In the genomic region with DNA sequence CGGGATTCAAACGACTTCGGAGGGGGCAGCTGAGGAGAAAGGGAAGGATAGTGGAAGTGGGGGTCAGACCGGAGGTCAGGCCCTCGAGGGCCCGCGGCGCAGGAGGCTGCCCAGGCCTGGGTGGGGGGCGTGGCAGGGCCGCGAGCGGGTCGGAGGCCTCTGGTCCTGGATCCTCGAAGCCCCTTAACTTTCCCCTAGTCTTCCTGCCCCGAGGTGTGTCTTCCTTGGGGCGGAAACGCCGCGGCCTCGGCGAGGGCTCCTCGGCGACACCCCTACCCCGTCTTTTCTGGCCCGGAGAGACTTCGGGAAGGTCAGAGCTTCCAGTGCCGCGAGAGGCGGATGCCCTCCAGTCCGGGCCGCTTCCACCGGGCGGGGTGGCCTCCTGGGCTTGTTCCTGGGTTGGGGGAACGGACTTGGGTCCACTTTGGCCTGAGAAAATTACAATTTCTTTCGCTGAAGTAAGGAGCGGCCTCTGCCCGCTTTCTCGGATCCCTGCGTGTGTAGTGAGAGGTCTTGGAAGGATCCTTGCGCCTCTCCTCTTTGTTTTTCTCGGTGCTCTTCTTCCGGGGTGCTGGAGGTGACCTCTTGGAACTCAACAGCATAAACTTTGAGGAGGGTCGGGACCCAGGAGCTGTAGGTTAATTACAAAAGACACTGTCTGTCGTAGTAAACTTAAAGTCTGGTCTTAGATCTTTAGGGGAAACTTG, we compare ENCODE assay signal across 8 cellular contexts. TPM values are rescaled to one million over a fixed set of nuclear protein-coding genes. Genes with fewer than 3 reads are reported as not detected.
A peak's percentile ranks its signal among the peaks of the same experiment; 100 is the strongest.
DNase-seq lines count a peak whose midpoint lies in the region; ATAC-seq and TF ChIP-seq lines count a peak whose summit lies in the region.

No MANE protein-coding gene starts in this region.

- no peaks in the 10 kb centered on the region for H3K27me3 Mint-ChIP-seq in chondrocyte (ENCODE audit: low read depth)
- no peaks in the 10 kb centered on the region for H3K27me3 Mint-ChIP-seq in stimulated activated naive CD8-positive, alpha-beta T cell treated with anti-CD3 and anti-CD28 coated beads, Interleukin-15, amount 100 ng/mL, for 72 hours

- peak overlapping the region; percentile 99 for H3K27ac Mint-ChIP-seq in chondrocyte (ENCODE audit: unreplicated experiment)
- peak overlapping the region; percentile 99 for H3K27ac Mint-ChIP-seq in stimulated activated naive CD8-positive, alpha-beta T cell treated with anti-CD3 and anti-CD28 coated beads, Interleukin-15, amount 100 ng/mL, for 72 hours

- DNase-seq in AG08395 (ENCODE audit: low spot score) (peak; percentile 28), RWPE2 (ENCODE audit: low spot score) (no peak), chondrocyte (ENCODE audit: low spot score) (no peak), left lobe of liver (ENCODE audit: low spot score) (no peak), NCI-H128 (lab: John Stamatoyannopoulos, UW; ENCODE audit: unreplicated experiment) (no peak)
- DNase-seq in stimulated activated naive CD8-positive, alpha-beta T cell treated with anti-CD3 and anti-CD28 coated beads, Interleukin-15, amount 100 ng/mL, for 72 hours = no peak

- H3K4me3 ChIP-seq in RWPE2 (ENCODE audit: severe bottlenecking) = peak overlapping the region; percentile 93

- H3K4me3 Mint-ChIP-seq in chondrocyte (ENCODE audit: unreplicated experiment) = peak overlapping the region; percentile 92
- peak overlapping the region; percentile 98 to 99 for H3K4me3 Mint-ChIP-seq in stimulated activated naive CD8-positive, alpha-beta T cell treated with anti-CD3 and anti-CD28 coated beads, Interleukin-15, amount 100 ng/mL, for 72 hours

- H3K36me3 Mint-ChIP-seq in chondrocyte (ENCODE audit: low read depth) = no peaks in the 10 kb centered on the region

- no peaks in the 10 kb centered on the region for H3K9me3 Mint-ChIP-seq in chondrocyte (ENCODE audit: low read depth)
- no peaks in the 10 kb centered on the region for H3K9me3 Mint-ChIP-seq in stimulated activated naive CD8-positive, alpha-beta T cell treated with anti-CD3 and anti-CD28 coated beads, Interleukin-15, amount 100 ng/mL, for 72 hours

- ATAC-seq in GM18867 (IDR thresholded peaks at IDR 0.05; ENCODE audit: unreplicated experiment) (peak; percentile 22), HG03045 (IDR thresholded peaks at IDR 0.05; ENCODE audit: unreplicated experiment) (peak; percentile 22), RWPE2 (ENCODE audit: low read depth) (peak; percentile 5; the same call in 2 of the 3 replicates), left lobe of liver (peak; percentile 40)
- ATAC-seq in stimulated activated naive CD8-positive, alpha-beta T cell treated with anti-CD3 and anti-CD28 coated beads, Interleukin-15, amount 100 ng/mL, for 72 hours = peak; percentile 33

- H3K9me3 ChIP-seq in RWPE2 (ENCODE audit: severe bottlenecking) = no peaks in the 10 kb centered on the region

- TF ChIP-seq CTCF in RWPE2 (IDR thresholded peaks at IDR 0.05; ENCODE audit: poor library complexity, severe bottlenecking) (no peak), chondrocyte (IDR thresholded peaks at IDR 0.05) (no peak)

- peak overlapping the region; percentile 76 for H3K27ac ChIP-seq in RWPE2 (ENCODE audit: poor library complexity, severe bottlenecking)

- H3K36me3 ChIP-seq in RWPE2 (ENCODE audit: low read depth) = peaks cover 29% of the 10 kb centered on the region

- H3K27me3 ChIP-seq in RWPE2 (ENCODE audit: insufficient read depth, poor library complexity, severe bottlenecking) = no peaks in the 10 kb centered on the region

- peaks cover 8% of the 10 kb centered on the region for H3K4me1 ChIP-seq in RWPE2 (ENCODE audit: insufficient read depth, poor library complexity, severe bottlenecking)

- H3K4me1 Mint-ChIP-seq in chondrocyte (ENCODE audit: low read depth) = peaks cover 31% of the 10 kb centered on the region
- H3K4me1 Mint-ChIP-seq in stimulated activated naive CD8-positive, alpha-beta T cell treated with anti-CD3 and anti-CD28 coated beads, Interleukin-15, amount 100 ng/mL, for 72 hours = peaks cover 44% of the 10 kb centered on the region

RNA-seq across cellular contexts. Expression of a gene that starts 0.5 kb away (rescaled TPM):
- total RNA-seq in chondrocyte = 172 to 174 TPM (median 172 TPM) in 3 replicates
- total RNA-seq in left lobe of liver = 56.2 TPM

RNA-seq across cellular contexts. Expression of a gene that starts 11.8 kb away (rescaled TPM):
- total RNA-seq in chondrocyte (10.6 to 12.0 TPM (median 11.2 TPM) in 3 replicates), left lobe of liver (2.4 TPM)

RNA-seq across cellular contexts. Expression of a gene that starts 50.1 kb away (rescaled TPM):
- total RNA-seq in chondrocyte (29.4 to 32.4 TPM (median 30.8 TPM) in 3 replicates), left lobe of liver (10.0 TPM)
